8 cellular contexts compared by ENCODE assay signal in the genomic region with DNA sequence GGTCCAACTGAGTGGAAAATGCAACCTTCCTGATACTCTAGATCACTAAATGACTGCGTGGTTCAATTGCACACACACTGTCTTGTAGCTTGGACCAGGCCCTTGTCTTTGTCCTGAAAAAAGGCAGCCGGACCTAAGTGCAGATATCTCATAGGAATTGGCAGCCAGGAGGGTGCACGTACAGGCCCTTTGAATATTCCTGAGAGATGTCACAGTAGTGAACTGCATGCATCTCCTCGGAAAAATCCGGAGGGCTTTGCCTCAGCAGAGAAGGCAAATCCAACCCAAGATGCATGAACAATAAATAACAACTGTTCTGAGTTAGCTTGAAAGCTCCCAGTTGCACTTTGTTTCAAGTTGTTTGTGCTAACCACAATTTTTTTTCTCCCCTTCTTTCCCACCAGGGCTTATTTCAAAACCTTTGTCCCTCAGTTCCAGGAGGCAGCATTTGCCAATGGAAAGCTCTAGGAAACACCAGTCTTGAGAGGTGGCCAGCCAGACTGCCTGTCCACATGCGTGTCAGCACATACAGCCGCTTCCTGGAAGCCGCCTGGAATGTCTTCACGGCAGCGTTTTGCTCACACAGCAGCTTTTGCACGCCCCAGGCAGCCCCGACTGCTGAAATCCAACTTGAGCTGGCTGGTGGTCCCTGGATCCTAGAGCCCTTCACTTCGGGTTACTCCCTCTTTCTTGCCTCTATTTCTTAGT. TPM values are rescaled to one million over a fixed set of nuclear protein-coding genes. Genes with fewer than 3 reads are reported as not detected.
A peak's percentile ranks its signal among the peaks of the same experiment; 100 is the strongest.
DNase-seq lines count a peak whose midpoint lies in the region; ATAC-seq and TF ChIP-seq lines count a peak whose summit lies in the region.

No MANE protein-coding gene starts in this region.

- DNase-seq in AG09309 (ENCODE audit: low read depth), result peak; percentile 87
- DNase-seq in SW480 (ENCODE audit: low spot score), result peak; percentile 59
- DNase-seq in foreskin fibroblast, result peak; percentile 89 to 92
- DNase-seq in posterior vena cava (ENCODE audit: low spot score), result peak; percentile 94
- no peak for DNase-seq in DMS79 (lab: John Stamatoyannopoulos, UW)
- no peak for DNase-seq in GM19240 (ENCODE audit: insufficient read length, low spot score)

- ATAC-seq in HG03521 (IDR thresholded peaks at IDR 0.05; ENCODE audit: unreplicated experiment) (no peak), GM18909 (IDR thresholded peaks at IDR 0.05; ENCODE audit: poor library complexity, unreplicated experiment) (no peak)

- TF ChIP-seq CTCF in AG09309 (IDR thresholded peaks at IDR 0.05; ENCODE audit: control insufficient read depth, insufficient read depth, low read depth, low read length, missing control alignments) (no peak), foreskin fibroblast (IDR thresholded peaks at IDR 0.05; ENCODE audit: low read depth, low read length) (no peak)

- H3K4me3 ChIP-seq in AG09309 (ENCODE audit: control insufficient read depth, low read depth, low read length) (no peak overlapping the region), foreskin fibroblast (ENCODE audit: low read depth in 1 of 2, low read length in 2 of 2) (no peak overlapping the region)

- intact Hi-C loops in posterior vena cava (cut with DNase I), result loop anchor here (5.0 to 10.0 kb wide), 2 partner anchors 49 to 1853 kb away; no protein-coding TSS in a partner anchor

RNA-seq across cellular contexts. Expression of a gene that starts 54.5 kb away (rescaled TPM):
- 100 to 1,000 TPM; 105 to 141 TPM for total RNA-seq in posterior vena cava

Comparison
In these comparisons a context has a peak if more than half of its experiments do, and no peak if none do; other contexts are left out.
1. DNase-seq: peak in AG09309 (single experiment), SW480 (single experiment), foreskin fibroblast (2 of 2) and posterior vena cava (single experiment); none in DMS79 (single experiment) and GM19240 (single experiment).